In the genomic region with DNA sequence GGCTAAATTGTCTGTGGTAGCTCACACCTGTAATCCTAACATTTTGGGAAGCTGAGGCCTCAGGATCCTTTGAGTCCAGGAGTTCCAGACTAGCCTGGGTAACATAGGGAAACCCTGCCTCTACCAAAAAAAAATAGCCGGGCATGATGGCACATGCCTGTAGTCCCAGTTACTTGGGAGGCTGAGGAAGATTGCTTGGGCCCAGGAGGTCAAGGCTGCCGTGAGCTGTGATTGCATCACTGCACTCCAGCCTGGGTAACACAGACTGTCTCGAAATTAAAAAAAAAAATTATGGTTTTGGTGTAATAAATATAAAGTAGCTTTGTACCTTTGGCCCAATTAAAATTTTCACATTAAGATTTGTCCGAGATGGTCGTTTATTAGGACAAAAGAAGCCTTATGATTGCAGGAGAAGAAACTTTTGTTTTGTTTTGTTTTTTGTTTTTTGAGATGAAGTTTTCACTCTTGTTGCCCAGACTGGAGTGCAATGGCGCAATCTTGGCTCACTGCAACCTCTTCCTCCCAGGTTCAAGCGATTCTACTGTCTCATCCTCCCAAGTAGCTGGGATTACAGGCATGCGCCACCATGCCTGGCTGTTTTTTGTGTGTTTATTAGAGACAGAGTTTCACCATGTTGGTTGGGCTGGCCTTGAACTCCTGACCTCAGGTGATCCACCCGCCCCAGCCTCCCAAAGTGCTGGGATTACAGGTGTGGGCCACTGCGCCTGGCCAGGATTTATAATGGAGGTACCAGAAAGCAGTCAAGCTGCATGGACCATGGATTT, we compare ENCODE assay signal across 1 cellular context.
TF ChIP-seq lines count a peak whose summit lies in the region.

No MANE protein-coding gene starts in this region.

TF ChIP-seq in H1, 55 proteins besides CTCF, POLR2A, EP300 and RAD21 (continued from another document):
- TF ChIP-seq BCL11A (IDR thresholded peaks at IDR 0.05; ENCODE audit: low read depth in 2 of 2, low read length in 2 of 2) (no peak), SAP30 (IDR thresholded peaks at IDR 0.05; ENCODE audit: insufficient read depth, insufficient replicate concordance, low read length) (no peak), HDAC2 (IDR thresholded peaks at IDR 0.05; ENCODE audit: borderline replicate concordance in 1 of 2, low read depth in 2 of 2, low read length in 2 of 2) (no peak), SP2 (IDR thresholded peaks at IDR 0.05; ENCODE audit: low read length) (no peak), CREB1 (IDR thresholded peaks at IDR 0.05) (no peak)
- TF ChIP-seq, protein P1, sequence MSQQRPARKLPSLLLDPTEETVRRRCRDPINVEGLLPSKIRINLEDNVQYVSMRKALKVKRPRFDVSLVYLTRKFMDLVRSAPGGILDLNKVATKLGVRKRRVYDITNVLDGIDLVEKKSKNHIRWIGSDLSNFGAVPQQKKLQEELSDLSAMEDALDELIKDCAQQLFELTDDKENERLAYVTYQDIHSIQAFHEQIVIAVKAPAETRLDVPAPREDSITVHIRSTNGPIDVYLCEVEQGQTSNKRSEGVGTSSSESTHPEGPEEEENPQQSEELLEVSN (IDR thresholded peaks at IDR 0.05): no peak
TF ChIP-seq in H1: peak in this region for 0.
